In the genomic region with DNA sequence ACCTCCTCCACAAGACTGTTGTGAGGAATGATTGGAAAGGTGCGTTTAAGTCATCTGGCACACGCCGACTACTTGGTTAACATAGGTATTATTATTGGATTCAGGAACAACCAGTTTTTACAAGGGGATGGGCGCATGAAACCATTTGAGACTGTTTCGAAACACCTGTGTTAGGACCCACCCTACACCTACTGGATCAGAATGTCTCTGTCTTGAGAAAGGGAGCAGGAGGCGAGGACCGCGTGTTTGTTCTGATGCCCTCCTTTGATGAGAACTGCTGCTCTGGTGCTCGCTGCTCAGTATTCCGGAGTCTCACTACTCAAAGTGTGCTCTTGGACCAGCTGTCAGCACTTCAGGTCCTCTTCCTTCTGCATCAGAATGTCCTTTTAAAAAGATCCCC, we compare ENCODE assay signal across 13 cellular contexts. TPM values are rescaled to one million over a fixed set of nuclear protein-coding genes. Genes with fewer than 3 reads are reported as not detected.
DNase-seq lines count a peak whose midpoint lies in the region; ATAC-seq, FAIRE-seq and TF ChIP-seq lines count a peak whose summit lies in the region.
"Had no signal": no experiment of that assay in that cellular context is flagged by ENCODE, and none has a peak within 500 bp of the region (broad histone marks: within the 10 kb centered on the region; RNA-seq: fewer than 3 reads in every experiment).

No MANE protein-coding gene starts in this region.

- no peak for FAIRE-seq in pancreas (lab: Jason Lieb, UNC)

- H3K4me3 ChIP-seq in adipocyte (ENCODE audit: low read length) = peak overlapping the region; percentile 51
- H3K4me3 ChIP-seq in pancreas = no peak overlapping the region
- no peak overlapping the region for H3K4me3 ChIP-seq in thyroid gland (replicated peaks in 1 of 3)
- H3K4me3 ChIP-seq: MG63 had no signal

- DNase-seq in adipocyte (ENCODE audit: low read depth) (no peak), head of caudate nucleus (peak in 37 of 42 donors; percentile 42 to 90 (median 70)), pancreas (no peak), thyroid gland (no peak), ACHN (no peak)
- DNase-seq in stimulated activated CD4-positive, alpha-beta T cell treated with anti-CD3 and anti-CD28 coated beads, Interleukin-15, amount 100 ng/mL, for 24 hours = no peak
- DNase-seq: activated CD4-positive, alpha-beta T cell treated with anti-CD3 and anti-CD28 coated beads, Interleukin-2, amount 10 ng/mL, durations not matched to agents 7 days and 5 days; activated T-cell treated with anti-CD3 and anti-CD28 coated beads, Interleukin-2, amount 50 U/mL, for 72 hours; foreskin keratinocyte; MG63; naive B cell had no signal

- no peaks in the 10 kb centered on the region for H3K9me3 ChIP-seq in adipocyte (ENCODE audit: control insufficient read depth, low read length)
- H3K9me3 ChIP-seq in pancreas = no peaks in the 10 kb centered on the region
- H3K9me3 ChIP-seq in thyroid gland = no peaks in the 10 kb centered on the region
- H3K9me3 ChIP-seq: MG63 had no signal

- in situ Hi-C loops in ACHN (cut with HindIII; ENCODE audit: low pct_ligation_motif_present, low pct_unique_long_range_greater_than_20kb, low sequenced_read_pairs) = no loop called here

- H3K36me3 ChIP-seq in adipocyte (ENCODE audit: control insufficient read depth, insufficient read depth, low read length, severe bottlenecking) = peaks cover 13% of the 10 kb centered on the region
- peaks cover 0 to 3% (median under 1%) of the 10 kb centered on the region in 3 donors for H3K36me3 ChIP-seq in pancreas
- peaks cover 1 to 2% of the 10 kb centered on the region in 2 donors for H3K36me3 ChIP-seq in thyroid gland

- H3K27me3 ChIP-seq in adipocyte (replicated peaks; ENCODE audit: control insufficient read depth, insufficient read depth, low read length) (no peaks in the 10 kb centered on the region), pancreas (no peaks in the 10 kb centered on the region), thyroid gland (no peaks in the 10 kb centered on the region)
- H3K27me3 ChIP-seq: foreskin keratinocyte, MG63 had no signal

- peak overlapping the region; percentile 84 for H3K9ac ChIP-seq in adipocyte (ENCODE audit: low read length)

- WGBS in pancreas, 2 donors = 57 to 64% methylated on average over 10 of the region's 10 CpGs
- 92 to 96% methylated on average over 10 of the region's 10 CpGs for WGBS in thyroid gland, 2 donors

- TF ChIP-seq CTCF in pancreas (IDR thresholded peaks at IDR 0.05) (no peak), thyroid gland (IDR thresholded peaks at IDR 0.05) (no peak)

- no peak for TF ChIP-seq POLR2A in thyroid gland (IDR thresholded peaks at IDR 0.05)

- intact Hi-C loops in head of caudate nucleus (cut with DNase I) (no loop called here), pancreas (cut with DNase I) (no loop called here), thyroid gland (cut with DNase I) (no loop called here)

- peaks cover 66% of the 10 kb centered on the region for H3K4me1 ChIP-seq in adipocyte (ENCODE audit: control insufficient read depth, insufficient read depth, low read length)
- H3K4me1 ChIP-seq in pancreas = peaks cover 26 to 82% (median 45%) of the 10 kb centered on the region in 3 donors
- H3K4me1 ChIP-seq in thyroid gland = peaks cover 26 to 61% of the 10 kb centered on the region in 2 donors
- H3K4me1 ChIP-seq: foreskin keratinocyte had no signal

- H3K27ac ChIP-seq in pancreas (peak overlapping the region; percentile 72 to 91 (median 82)), thyroid gland (peak overlapping the region in 2 of 3 donors; percentile 1 to 38)
- H3K27ac ChIP-seq: foreskin keratinocyte had no signal

- ATAC-seq in pancreas = peak in 3 of 4 donors; percentile 1 to 4 (median 1)
- ATAC-seq in GM19351 (IDR thresholded peaks at IDR 0.05; ENCODE audit: unreplicated experiment) = no peak
- ATAC-seq in HG02870 (IDR thresholded peaks at IDR 0.05; ENCODE audit: unreplicated experiment) = no peak
- ATAC-seq: activated T-cell treated with anti-CD3 and anti-CD28 coated beads, Interleukin-2, amount 50 U/mL, for 72 hours; foreskin keratinocyte had no signal

RNA-seq across cellular contexts. Expression of a gene that starts 7.3 kb away (rescaled TPM):
- total RNA-seq in pancreas (10 to 100 TPM; 14.2 to 34.2 (median 18.5) TPM), thyroid gland (10 to 100 TPM; 36.3 to 64.2 (median 43.6) TPM)
- polyA plus RNA-seq in pancreas = 10 to 100 TPM in 1 of 2 donors, 1 to 10 TPM in 1; 8.7 to 13.4 TPM

RNA-seq across cellular contexts. Expression of a gene that starts 50.8 kb away (rescaled TPM):
- total RNA-seq in pancreas (10 to 100 TPM; 10.5 to 27.5 (median 21.0) TPM), thyroid gland (10 to 100 TPM; 30.5 to 65.0 (median 36.2) TPM)
- polyA plus RNA-seq in pancreas = 10 to 100 TPM; 11.9 to 15.4 TPM

Comparison
In these comparisons a context has a peak if more than half of its experiments do, and no peak if none do; other contexts are left out.
1. DNase-seq: peak in head of caudate nucleus (37 of 42); none in adipocyte (single experiment), pancreas (0 of 6), thyroid gland (0 of 2), ACHN (single experiment) and stimulated activated CD4-positive, alpha-beta T cell treated with anti-CD3 and anti-CD28 coated beads, Interleukin-15, amount 100 ng/mL, for 24 hours (single experiment).
2. ATAC-seq: peak in pancreas (3 of 4); none in GM19351 (single experiment) and HG02870 (single experiment).